In the genomic region with DNA sequence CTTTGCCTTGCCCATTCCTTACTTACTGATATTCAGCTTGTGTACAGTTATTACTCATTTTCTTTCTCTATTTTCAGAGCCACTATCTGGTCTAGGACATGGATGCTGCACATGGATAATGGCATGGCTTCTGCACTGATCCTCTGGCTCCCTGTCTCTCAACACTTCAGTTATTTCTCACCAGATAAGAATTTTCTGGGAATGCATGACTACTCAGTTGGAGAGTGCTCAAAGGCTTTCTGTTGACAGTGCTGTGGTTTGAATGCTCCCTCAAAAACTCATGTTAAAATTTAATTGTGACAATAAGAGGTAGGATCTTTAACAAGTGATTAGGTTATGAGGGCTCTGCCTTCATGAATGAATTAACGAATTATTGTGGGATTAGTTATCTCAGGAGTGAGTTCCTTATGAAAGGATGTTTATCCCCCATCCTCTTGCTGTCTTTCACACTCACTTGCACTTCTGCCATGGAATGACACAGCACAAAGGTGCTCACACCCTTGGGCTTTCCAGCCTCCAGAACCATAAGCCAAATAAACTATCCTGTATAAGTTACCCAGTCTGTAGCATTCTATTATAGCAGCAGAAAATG, we compare ENCODE assay signal across 1 cellular context.
TF ChIP-seq lines count a peak whose summit lies in the region.

No MANE protein-coding gene starts in this region.

TF ChIP-seq in K562, 482 proteins besides CTCF, POLR2A, EP300 and RAD21 (continued from another document and continues in another):
- TF ChIP-seq NCOA6 (IDR thresholded peaks at IDR 0.05), result no peak
- TF ChIP-seq SMAD1 (IDR thresholded peaks at IDR 0.05; ENCODE audit: low read depth, low read length, partially characterized antibody), result peak; percentile 25
- TF ChIP-seq, protein P1, sequence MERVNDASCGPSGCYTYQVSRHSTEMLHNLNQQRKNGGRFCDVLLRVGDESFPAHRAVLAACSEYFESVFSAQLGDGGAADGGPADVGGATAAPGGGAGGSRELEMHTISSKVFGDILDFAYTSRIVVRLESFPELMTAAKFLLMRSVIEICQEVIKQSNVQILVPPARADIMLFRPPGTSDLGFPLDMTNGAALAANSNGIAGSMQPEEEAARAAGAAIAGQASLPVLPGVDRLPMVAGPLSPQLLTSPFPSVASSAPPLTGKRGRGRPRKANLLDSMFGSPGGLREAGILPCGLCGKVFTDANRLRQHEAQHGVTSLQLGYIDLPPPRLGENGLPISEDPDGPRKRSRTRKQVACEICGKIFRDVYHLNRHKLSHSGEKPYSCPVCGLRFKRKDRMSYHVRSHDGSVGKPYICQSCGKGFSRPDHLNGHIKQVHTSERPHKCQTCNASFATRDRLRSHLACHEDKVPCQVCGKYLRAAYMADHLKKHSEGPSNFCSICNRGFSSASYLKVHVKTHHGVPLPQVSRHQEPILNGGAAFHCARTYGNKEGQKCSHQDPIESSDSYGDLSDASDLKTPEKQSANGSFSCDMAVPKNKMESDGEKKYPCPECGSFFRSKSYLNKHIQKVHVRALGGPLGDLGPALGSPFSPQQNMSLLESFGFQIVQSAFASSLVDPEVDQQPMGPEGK (CRISPR knock-in tag; IDR thresholded peaks at IDR 0.05; ENCODE audit: borderline replicate concordance), result no peak
- TF ChIP-seq PCBP2 (IDR thresholded peaks at IDR 0.05; ENCODE audit: low read depth, low read length, poor library complexity, severe bottlenecking), result no peak
- TF ChIP-seq CBX3 (IDR thresholded peaks at IDR 0.05; ENCODE audit: borderline replicate concordance in 1 of 2, low read length in 2 of 2), result peak in 1 of 2 experiments; percentile 25; a peak in 1 of 3 replicates
- TF ChIP-seq ZNF311 (CRISPR knock-in tag; IDR thresholded peaks at IDR 0.05), result no peak
- TF ChIP-seq KAT8 (IDR thresholded peaks at IDR 0.05; ENCODE audit: low read depth), result no peak
- no peak for TF ChIP-seq ZNF232 (CRISPR knock-in tag; IDR thresholded peaks at IDR 0.05)
- TF ChIP-seq CHD4 (IDR thresholded peaks at IDR 0.05; ENCODE audit: insufficient read depth, insufficient replicate concordance, low read depth, low read length, poor library complexity, severe bottlenecking), result no peak
- TF ChIP-seq SRSF9 (IDR thresholded peaks at IDR 0.05; ENCODE audit: borderline replicate concordance, low read depth, low read length), result no peak
- TF ChIP-seq, protein P2, sequence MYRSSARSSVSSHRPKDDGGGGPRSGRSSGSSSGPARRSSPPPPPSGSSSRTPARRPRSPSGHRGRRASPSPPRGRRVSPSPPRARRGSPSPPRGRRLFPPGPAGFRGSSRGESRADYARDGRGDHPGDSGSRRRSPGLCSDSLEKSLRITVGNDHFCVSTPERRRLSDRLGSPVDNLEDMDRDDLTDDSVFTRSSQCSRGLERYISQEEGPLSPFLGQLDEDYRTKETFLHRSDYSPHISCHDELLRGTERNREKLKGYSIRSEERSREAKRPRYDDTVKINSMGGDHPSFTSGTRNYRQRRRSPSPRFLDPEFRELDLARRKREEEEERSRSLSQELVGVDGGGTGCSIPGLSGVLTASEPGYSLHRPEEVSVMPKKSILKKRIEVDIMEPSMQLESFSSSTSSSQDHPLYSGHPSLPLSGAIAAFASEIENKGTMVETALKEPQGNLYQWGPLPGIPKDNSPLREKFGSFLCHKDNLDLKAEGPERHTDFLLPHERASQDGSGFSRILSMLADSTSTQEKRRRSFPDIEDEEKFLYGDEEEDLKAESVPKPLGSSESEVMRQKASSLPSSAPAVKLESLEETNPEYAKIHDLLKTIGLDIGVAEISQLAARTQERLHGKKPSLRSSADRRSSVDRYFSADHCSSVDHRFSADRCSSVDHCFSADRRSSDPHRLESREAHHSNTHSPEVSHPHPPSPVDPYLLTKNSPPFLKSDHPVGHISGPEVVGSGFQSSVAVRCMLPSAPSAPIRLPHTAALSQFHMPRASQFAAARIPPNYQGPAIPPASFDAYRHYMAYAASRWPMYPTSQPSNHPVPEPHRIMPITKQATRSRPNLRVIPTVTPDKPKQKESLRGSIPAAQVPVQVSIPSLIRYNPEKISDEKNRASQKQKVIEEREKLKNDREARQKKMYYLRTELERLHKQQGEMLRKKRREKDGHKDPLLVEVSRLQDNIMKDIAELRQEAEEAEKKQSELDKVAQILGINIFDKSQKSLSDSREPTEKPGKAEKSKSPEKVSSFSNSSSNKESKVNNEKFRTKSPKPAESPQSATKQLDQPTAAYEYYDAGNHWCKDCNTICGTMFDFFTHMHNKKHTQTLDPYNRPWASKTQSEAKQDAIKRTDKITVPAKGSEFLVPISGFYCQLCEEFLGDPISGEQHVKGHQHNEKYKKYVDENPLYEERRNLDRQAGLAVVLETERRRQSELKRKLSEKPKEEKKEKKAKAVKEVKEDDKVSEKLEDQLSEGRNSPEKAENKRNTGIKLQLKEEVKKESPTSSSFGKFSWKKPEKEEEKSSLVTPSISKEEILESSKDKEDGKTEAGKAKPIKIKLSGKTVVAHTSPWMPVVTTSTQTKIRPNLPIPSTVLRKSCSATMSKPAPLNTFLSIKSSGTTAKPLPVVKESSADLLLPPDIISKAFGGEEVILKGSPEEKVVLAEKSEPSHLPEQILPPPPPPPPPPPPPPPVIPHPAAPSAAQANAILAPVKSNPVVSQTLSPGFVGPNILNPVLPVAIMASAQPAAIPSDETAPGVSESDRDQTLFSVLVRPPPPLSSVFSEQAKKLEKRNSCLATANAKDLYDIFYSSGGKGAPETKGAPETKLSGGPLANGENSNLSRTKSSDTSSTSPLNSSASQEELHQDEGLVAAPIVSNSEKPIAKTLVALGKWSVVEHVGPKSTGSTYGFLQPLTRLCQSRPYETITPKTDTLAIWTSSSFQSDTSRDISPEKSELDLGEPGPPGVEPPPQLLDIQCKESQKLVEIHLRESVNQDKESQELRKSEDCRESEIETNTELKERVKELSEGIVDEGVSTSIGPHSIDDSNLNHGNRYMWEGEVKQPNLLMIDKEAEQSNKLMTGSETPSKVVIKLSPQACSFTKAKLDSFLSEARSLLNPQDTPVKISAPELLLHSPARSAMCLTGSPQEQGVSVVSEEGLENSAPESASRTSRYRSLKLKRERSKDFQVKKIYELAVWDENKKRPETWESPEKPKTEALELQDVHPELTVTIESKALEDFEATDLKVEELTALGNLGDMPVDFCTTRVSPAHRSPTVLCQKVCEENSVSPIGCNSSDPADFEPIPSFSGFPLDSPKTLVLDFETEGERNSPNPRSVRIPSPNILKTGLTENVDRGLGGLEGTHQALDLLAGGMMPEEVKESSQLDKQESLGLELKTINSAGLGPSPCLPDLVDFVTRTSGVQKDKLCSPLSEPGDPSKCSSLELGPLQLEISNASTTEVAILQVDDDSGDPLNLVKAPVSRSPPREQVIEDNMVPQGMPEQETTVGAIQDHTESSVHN (IDR thresholded peaks at IDR 0.05; ENCODE audit: borderline replicate concordance in 1 of 2, low read depth in 1 of 2), result no peak
- no peak for TF ChIP-seq ZC3H8 (IDR thresholded peaks at IDR 0.05)
- no peak for TF ChIP-seq ZNF766 (CRISPR knock-in tag; conservative IDR thresholded peaks at IDR 0.05)
- TF ChIP-seq, protein P3, sequence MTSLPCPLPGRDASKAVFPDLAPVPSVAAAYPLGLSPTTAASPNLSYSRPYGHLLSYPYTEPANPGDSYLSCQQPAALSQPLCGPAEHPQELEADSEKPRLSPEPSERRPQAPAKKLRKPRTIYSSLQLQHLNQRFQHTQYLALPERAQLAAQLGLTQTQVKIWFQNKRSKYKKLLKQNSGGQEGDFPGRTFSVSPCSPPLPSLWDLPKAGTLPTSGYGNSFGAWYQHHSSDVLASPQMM (CRISPR knock-in tag; IDR thresholded peaks at IDR 0.05), result no peak
- no peak for TF ChIP-seq CEBPB (tag; IDR thresholded peaks at IDR 0.05)
- no peak for TF ChIP-seq GABPB1 (CRISPR knock-in tag; IDR thresholded peaks at IDR 0.05)
- TF ChIP-seq COPS2 (conservative IDR thresholded peaks at IDR 0.05), result no peak
- no peak for TF ChIP-seq BHLHE40 (IDR thresholded peaks at IDR 0.05; ENCODE audit: low read length)
- no peak for TF ChIP-seq TAF1 (IDR thresholded peaks at IDR 0.05; ENCODE audit: control insufficient read depth, extremely low read depth, insufficient read depth, low read length, severe bottlenecking)
- TF ChIP-seq C11orf30 (IDR thresholded peaks at IDR 0.05; ENCODE audit: low read depth), result peak; percentile 83
- TF ChIP-seq MAFF (IDR thresholded peaks at IDR 0.05; ENCODE audit: low read length), result peak; percentile 71
- TF ChIP-seq ZNF239 (CRISPR knock-in tag; IDR thresholded peaks at IDR 0.05), result no peak
- no peak for TF ChIP-seq RBM39 (optimal IDR thresholded peaks at IDR 0.05; ENCODE audit: low read depth, low read length)
- no peak for TF ChIP-seq PHF20 (IDR thresholded peaks at IDR 0.05; ENCODE audit: partially characterized antibody)
- no peak for TF ChIP-seq PHTF2 (CRISPR knock-in tag; IDR thresholded peaks at IDR 0.05)
- no peak for TF ChIP-seq TARDBP (IDR thresholded peaks at IDR 0.05)
- no peak for TF ChIP-seq DIDO1 (tag; IDR thresholded peaks at IDR 0.05; ENCODE audit: low read depth)
- TF ChIP-seq, protein P4, sequence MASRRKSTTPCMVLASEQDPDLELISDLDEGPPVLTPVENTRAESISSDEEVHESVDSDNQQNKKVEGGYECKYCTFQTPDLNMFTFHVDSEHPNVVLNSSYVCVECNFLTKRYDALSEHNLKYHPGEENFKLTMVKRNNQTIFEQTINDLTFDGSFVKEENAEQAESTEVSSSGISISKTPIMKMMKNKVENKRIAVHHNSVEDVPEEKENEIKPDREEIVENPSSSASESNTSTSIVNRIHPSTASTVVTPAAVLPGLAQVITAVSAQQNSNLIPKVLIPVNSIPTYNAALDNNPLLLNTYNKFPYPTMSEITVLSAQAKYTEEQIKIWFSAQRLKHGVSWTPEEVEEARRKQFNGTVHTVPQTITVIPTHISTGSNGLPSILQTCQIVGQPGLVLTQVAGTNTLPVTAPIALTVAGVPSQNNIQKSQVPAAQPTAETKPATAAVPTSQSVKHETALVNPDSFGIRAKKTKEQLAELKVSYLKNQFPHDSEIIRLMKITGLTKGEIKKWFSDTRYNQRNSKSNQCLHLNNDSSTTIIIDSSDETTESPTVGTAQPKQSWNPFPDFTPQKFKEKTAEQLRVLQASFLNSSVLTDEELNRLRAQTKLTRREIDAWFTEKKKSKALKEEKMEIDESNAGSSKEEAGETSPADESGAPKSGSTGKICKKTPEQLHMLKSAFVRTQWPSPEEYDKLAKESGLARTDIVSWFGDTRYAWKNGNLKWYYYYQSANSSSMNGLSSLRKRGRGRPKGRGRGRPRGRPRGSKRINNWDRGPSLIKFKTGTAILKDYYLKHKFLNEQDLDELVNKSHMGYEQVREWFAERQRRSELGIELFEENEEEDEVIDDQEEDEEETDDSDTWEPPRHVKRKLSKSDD (conservative IDR thresholded peaks at IDR 0.05; ENCODE audit: low read length), result no peak
- no peak for TF ChIP-seq HDGF (IDR thresholded peaks at IDR 0.05)
- TF ChIP-seq RBM25 (IDR thresholded peaks at IDR 0.05; ENCODE audit: low read depth, low read length, severe bottlenecking), result no peak
- TF ChIP-seq MYC (IDR thresholded peaks at IDR 0.05; ENCODE audit: low read depth, low read length), result 0 out of 2 replicates have a peak, but pooled peaks have one; percentile 26
- TF ChIP-seq MYC (CRISPR knock-in tag; IDR thresholded peaks at IDR 0.05; ENCODE audit: borderline replicate concordance, low read depth), result no peak
- no peak for TF ChIP-seq KDM4B (IDR thresholded peaks at IDR 0.05; ENCODE audit: borderline replicate concordance in 2 of 2, low read depth in 1 of 2)
- no peak for TF ChIP-seq RBFOX2 (IDR thresholded peaks at IDR 0.05; ENCODE audit: low read depth, low read length)
- no peak for TF ChIP-seq ZFPM2 (CRISPR knock-in tag; IDR thresholded peaks at IDR 0.05)
- TF ChIP-seq ZFP36 (IDR thresholded peaks at IDR 0.05; ENCODE audit: low read depth, low read length, partially characterized antibody), result no peak
- peak; percentile 26; the same call in 1 of the 2 replicates for TF ChIP-seq BACH1 (tag; IDR thresholded peaks at IDR 0.05)
- TF ChIP-seq, protein P5, sequence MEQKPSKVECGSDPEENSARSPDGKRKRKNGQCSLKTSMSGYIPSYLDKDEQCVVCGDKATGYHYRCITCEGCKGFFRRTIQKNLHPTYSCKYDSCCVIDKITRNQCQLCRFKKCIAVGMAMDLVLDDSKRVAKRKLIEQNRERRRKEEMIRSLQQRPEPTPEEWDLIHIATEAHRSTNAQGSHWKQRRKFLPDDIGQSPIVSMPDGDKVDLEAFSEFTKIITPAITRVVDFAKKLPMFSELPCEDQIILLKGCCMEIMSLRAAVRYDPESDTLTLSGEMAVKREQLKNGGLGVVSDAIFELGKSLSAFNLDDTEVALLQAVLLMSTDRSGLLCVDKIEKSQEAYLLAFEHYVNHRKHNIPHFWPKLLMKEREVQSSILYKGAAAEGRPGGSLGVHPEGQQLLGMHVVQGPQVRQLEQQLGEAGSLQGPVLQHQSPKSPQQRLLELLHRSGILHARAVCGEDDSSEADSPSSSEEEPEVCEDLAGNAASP (IDR thresholded peaks at IDR 0.05), result no peak
- TF ChIP-seq DPF2 (IDR thresholded peaks at IDR 0.05), result peak; percentile 76
- TF ChIP-seq MTF1 (CRISPR knock-in tag; IDR thresholded peaks at IDR 0.05; ENCODE audit: borderline replicate concordance), result no peak
- TF ChIP-seq, protein P6, sequence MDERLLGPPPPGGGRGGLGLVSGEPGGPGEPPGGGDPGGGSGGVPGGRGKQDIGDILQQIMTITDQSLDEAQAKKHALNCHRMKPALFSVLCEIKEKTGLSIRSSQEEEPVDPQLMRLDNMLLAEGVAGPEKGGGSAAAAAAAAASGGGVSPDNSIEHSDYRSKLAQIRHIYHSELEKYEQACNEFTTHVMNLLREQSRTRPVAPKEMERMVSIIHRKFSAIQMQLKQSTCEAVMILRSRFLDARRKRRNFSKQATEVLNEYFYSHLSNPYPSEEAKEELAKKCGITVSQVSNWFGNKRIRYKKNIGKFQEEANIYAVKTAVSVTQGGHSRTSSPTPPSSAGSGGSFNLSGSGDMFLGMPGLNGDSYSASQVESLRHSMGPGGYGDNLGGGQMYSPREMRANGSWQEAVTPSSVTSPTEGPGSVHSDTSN (CRISPR knock-in tag; IDR thresholded peaks at IDR 0.05; ENCODE audit: low read depth), result no peak
- TF ChIP-seq, protein P6 (tag; conservative IDR thresholded peaks at IDR 0.05; ENCODE audit: low read depth), result peak; percentile 66
- TF ChIP-seq, protein P7, sequence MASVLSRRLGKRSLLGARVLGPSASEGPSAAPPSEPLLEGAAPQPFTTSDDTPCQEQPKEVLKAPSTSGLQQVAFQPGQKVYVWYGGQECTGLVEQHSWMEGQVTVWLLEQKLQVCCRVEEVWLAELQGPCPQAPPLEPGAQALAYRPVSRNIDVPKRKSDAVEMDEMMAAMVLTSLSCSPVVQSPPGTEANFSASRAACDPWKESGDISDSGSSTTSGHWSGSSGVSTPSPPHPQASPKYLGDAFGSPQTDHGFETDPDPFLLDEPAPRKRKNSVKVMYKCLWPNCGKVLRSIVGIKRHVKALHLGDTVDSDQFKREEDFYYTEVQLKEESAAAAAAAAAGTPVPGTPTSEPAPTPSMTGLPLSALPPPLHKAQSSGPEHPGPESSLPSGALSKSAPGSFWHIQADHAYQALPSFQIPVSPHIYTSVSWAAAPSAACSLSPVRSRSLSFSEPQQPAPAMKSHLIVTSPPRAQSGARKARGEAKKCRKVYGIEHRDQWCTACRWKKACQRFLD (CRISPR knock-in tag; IDR thresholded peaks at IDR 0.05), result no peak
- TF ChIP-seq PCBP1 (IDR thresholded peaks at IDR 0.05; ENCODE audit: low read depth, low read length, poor library complexity, severe bottlenecking), result no peak
- TF ChIP-seq ZNF41 (CRISPR knock-in tag; conservative IDR thresholded peaks at IDR 0.05), result no peak
